26 cellular contexts compared by ENCODE assay signal in genomic region chr2:215746507-215747243, GRCh38.
DNase-seq lines count a peak whose midpoint lies in the region; ATAC-seq, FAIRE-seq and TF ChIP-seq lines count a peak whose summit lies in the region.
"Had no signal": no experiment of that assay in that cellular context is flagged by ENCODE, and none has a peak within 500 bp of the region (broad histone marks: within the 10 kb centered on the region; RNA-seq: fewer than 3 reads in every experiment).

No MANE protein-coding gene starts in this region.

- ATAC-seq in heart right ventricle, result no peak
- ATAC-seq: gastrocnemius medialis had no signal

- no peak for FAIRE-seq in bronchial epithelial cell (lab: Jason Lieb, UNC)
- FAIRE-seq: GM12892, GM19239, keratinocyte, small intestine had no signal

- no peak overlapping the region for H3K4me2 ChIP-seq in GM23248 (ENCODE audit: unreplicated experiment)

- no peak overlapping the region for H2AFZ ChIP-seq in GM23248

- H3K27me3 ChIP-seq in GM23248 (replicated peaks; ENCODE audit: insufficient read depth) (no peaks in the 10 kb centered on the region), bronchial epithelial cell (ENCODE audit: control insufficient read depth, insufficient read depth, low read length) (no peaks in the 10 kb centered on the region), heart right ventricle (no peaks in the 10 kb centered on the region)
- H3K27me3 ChIP-seq: gastrocnemius medialis, thyroid gland had no signal

- DNase-seq in activated naive CD4-positive, alpha-beta T cell treated with Interleukin-2 at 50 U/mL for 16 hours, result peak; percentile 3
- no peak for DNase-seq in activated naive CD4-positive, alpha-beta T cell (lab: John Stamatoyannopoulos, UW)
- DNase-seq in GM23248 (no peak), bronchial epithelial cell (ENCODE audit: low read depth) (peak; percentile 20), D341Med (ENCODE audit: low spot score) (no peak), heart right ventricle (no peak), NCI-H748 treated with DMSO at 0.1 percent for 48 hours (lab: John Stamatoyannopoulos, UW) (no peak)
- peak; percentile 34 to 43 for DNase-seq in stimulated activated CD4-positive, alpha-beta T cell treated with anti-CD3 and anti-CD28 coated beads, Interleukin-4, amount 100 ng/mL, for 48 hours (ENCODE audit: low read depth in 2 of 2)
- DNase-seq: activated CD8-positive, alpha-beta memory T cell treated with anti-CD3 and anti-CD28 coated beads for 24 hours; activated effector memory CD4-positive, alpha-beta T cell treated with anti-CD3 and anti-CD28 coated beads, Interleukin-2, amount 50 U/mL, for 16 hours; anterior cingulate cortex; CD8-positive, alpha-beta memory T cell; DMS79; gastrocnemius medialis; MM.1S; NCI-H1436 treated with DMSO at 0.1 percent for 48 hours; NCI-H2171; NCI-H526; Right ventricle myocardium superior; small intestine; SW 1271; thyroid gland had no signal

- H3K4me3 ChIP-seq in GM23248 (no peak overlapping the region), bronchial epithelial cell (ENCODE audit: low read depth, low read length) (no peak overlapping the region), heart right ventricle (no peak overlapping the region)
- H3K4me3 ChIP-seq: gastrocnemius medialis, lung, thyroid gland had no signal

- peaks cover 36% of the 10 kb centered on the region for H3F3A ChIP-seq in GM23248 (ENCODE audit: insufficient read depth)

- H3K9me2 ChIP-seq in GM23248 (ENCODE audit: insufficient read depth), result no peaks in the 10 kb centered on the region

- H3K79me2 ChIP-seq in GM23248 (ENCODE audit: insufficient read depth), result no peaks in the 10 kb centered on the region

- H3K4me1 ChIP-seq in GM23248 (ENCODE audit: insufficient read depth) (peaks cover 50% of the 10 kb centered on the region), heart right ventricle (peaks cover 5 to 67% (median 17%) of the 10 kb centered on the region in 9 donors)

- H3K36me3 ChIP-seq in GM23248 (ENCODE audit: low read depth), result no peaks in the 10 kb centered on the region
- no peaks in the 10 kb centered on the region for H3K36me3 ChIP-seq in bronchial epithelial cell (ENCODE audit: control insufficient read depth, insufficient read depth, low read length)
- no peaks in the 10 kb centered on the region for H3K36me3 ChIP-seq in heart right ventricle
- H3K36me3 ChIP-seq: gastrocnemius medialis, thyroid gland had no signal

- WGBS in GM23248 (ENCODE audit: low coverage in 1 of 2, low lambda C conversion rate in 2 of 2, missing lambda C conversion rate in 2 of 2), 2 experiments, result 76 to 79% methylated on average over 7 of the region's 7 CpGs
- WGBS in heart right ventricle, 2 donors, result 82 to 84% methylated on average over 7 of the region's 7 CpGs

- H3K27ac ChIP-seq in GM23248, result peak overlapping the region; percentile 29; the same call in 1 of the 2 replicates
- H3K27ac ChIP-seq in heart right ventricle, result no peak overlapping the region
- H3K27ac ChIP-seq: gastrocnemius medialis, thyroid gland had no signal

- no peaks in the 10 kb centered on the region for H4K20me1 ChIP-seq in GM23248 (ENCODE audit: insufficient read depth)

- in situ Hi-C loops in GM23248 (cut with MboI), result no loop called here

- H3K9me3 ChIP-seq in GM23248 (ENCODE audit: low read depth) (no peaks in the 10 kb centered on the region), heart right ventricle (no peaks in the 10 kb centered on the region)
- H3K9me3 ChIP-seq: gastrocnemius medialis, thyroid gland had no signal

- H3K9ac ChIP-seq in GM23248, result no peak overlapping the region

- intact Hi-C loops in heart right ventricle (cut with DNase I), result no loop called here

- TF ChIP-seq CTCF in bronchial epithelial cell (IDR thresholded peaks at IDR 0.05; ENCODE audit: insufficient read depth, low read length, severe bottlenecking), result no peak
- no peak for TF ChIP-seq CTCF in heart right ventricle (IDR thresholded peaks at IDR 0.05)

Comparison
In these comparisons a context has a peak if more than half of its experiments do, and no peak if none do; other contexts are left out.
1. DNase-seq: peak in activated naive CD4-positive, alpha-beta T cell treated with Interleukin-2 at 50 U/mL for 16 hours (single experiment), bronchial epithelial cell (single experiment) and stimulated activated CD4-positive, alpha-beta T cell treated with anti-CD3 and anti-CD28 coated beads, Interleukin-4, amount 100 ng/mL, for 48 hours (2 of 2); none in activated naive CD4-positive, alpha-beta T cell (0 of 4), GM23248 (single experiment), D341Med (single experiment), heart right ventricle (0 of 2) and NCI-H748 treated with DMSO at 0.1 percent for 48 hours (single experiment).